Comparison of ENCODE assay signal across 27 cellular contexts in the genomic region with DNA sequence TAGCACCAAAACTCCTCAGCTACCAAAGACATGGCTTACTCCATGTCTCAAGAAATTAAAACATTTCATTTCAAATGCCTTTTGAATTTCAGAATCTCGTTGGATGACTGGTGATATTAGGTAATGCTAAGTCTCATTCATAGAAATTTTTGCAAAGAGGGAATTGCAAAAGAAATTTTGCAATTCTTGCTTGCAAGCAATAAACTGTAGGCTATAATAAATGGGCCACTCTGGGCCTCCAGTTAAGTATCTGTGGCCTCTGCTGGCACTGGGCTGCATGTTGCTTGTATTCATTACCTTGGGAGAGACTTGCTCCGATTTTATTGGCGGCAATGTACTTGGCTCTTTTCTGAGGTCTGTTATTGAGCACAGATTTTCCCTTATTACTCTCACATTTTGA. TPM values are rescaled to one million over a fixed set of nuclear protein-coding genes. Genes with fewer than 3 reads are reported as not detected.
A peak's percentile ranks its signal among the peaks of the same experiment; 100 is the strongest.
DNase-seq lines count a peak whose midpoint lies in the region; ATAC-seq and TF ChIP-seq lines count a peak whose summit lies in the region.
"Had no signal": no experiment of that assay in that cellular context is flagged by ENCODE, and none has a peak within 500 bp of the region (broad histone marks: within the 10 kb centered on the region; RNA-seq: fewer than 3 reads in every experiment).

No MANE protein-coding gene starts in this region.

- ATAC-seq in psoas muscle (no peak), HG02938 (IDR thresholded peaks at IDR 0.05; ENCODE audit: unreplicated experiment) (no peak), HG02623 (IDR thresholded peaks at IDR 0.05; ENCODE audit: unreplicated experiment) (no peak)
- ATAC-seq: activated naive CD4-positive, alpha-beta T cell treated with anti-CD3 and anti-CD28 coated beads, Interleukin-2, amount 50 U/mL, for 72 hours; Panc1 had no signal

- no peaks in the 10 kb centered on the region for H3K36me3 ChIP-seq in psoas muscle (ENCODE audit: insufficient read depth in 1 of 2, low read depth in 1 of 2)
- H3K36me3 ChIP-seq: ascending aorta, left ventricle myocardium inferior, prostate gland, sigmoid colon, tibial artery had no signal

- H3K4me3 ChIP-seq in AG10803 (ENCODE audit: low read length) (no peak overlapping the region), psoas muscle (no peak overlapping the region)
- H3K4me3 ChIP-seq: ascending aorta, left ventricle myocardium inferior, prostate gland, sigmoid colon, tibial artery had no signal

- no peaks in the 10 kb centered on the region for H3K9me3 ChIP-seq in psoas muscle
- H3K9me3 ChIP-seq: ascending aorta, left ventricle myocardium inferior, prostate gland, sigmoid colon, tibial artery had no signal

- intact Hi-C loops in psoas muscle (cut with DNase I) = loop anchor here (10.0 kb wide), 1 partner anchor 261 kb away; no protein-coding TSS in a partner anchor

- DNase-seq in AG10803 (ENCODE audit: low read depth) (peak; percentile 96), GM04503 (ENCODE audit: low read depth) (peak; percentile 81), amniotic epithelial cell (ENCODE audit: low read depth) (peak; percentile 53), psoas muscle (peak; percentile 58 to 82), GM19238 (ENCODE audit: insufficient read length, low spot score) (no peak)
- DNase-seq: ACHN; DMS79 treated with DMSO at 0.1 percent for 48 hours; GF-D8; islet precursor cell; left ventricle myocardium inferior; NCI-H1105 treated with DMSO at 0.1 percent for 48 hours; NCI-H1930; NCI-H226; NCI-H526 treated with DMSO at 0.1 percent for 48 hours; nucleus accumbens; SHP77; sigmoid colon; stimulated activated CD4-positive, alpha-beta T cell treated with anti-CD3 and anti-CD28 coated beads, Interleukin-4, amount 100 ng/mL, for 1 hour; SW 1271 had no signal

- TF ChIP-seq CTCF in AG10803 (conservative IDR thresholded peaks at IDR 0.05; ENCODE audit: low read length) = peak; percentile 19
- no peak for TF ChIP-seq CTCF in psoas muscle (IDR thresholded peaks at IDR 0.05)

- H3K27ac ChIP-seq in psoas muscle = no peak overlapping the region
- H3K27ac ChIP-seq: ascending aorta, C4-2B, left ventricle myocardium inferior, prostate gland, sigmoid colon, tibial artery had no signal

- H3K27me3 ChIP-seq in psoas muscle (ENCODE audit: insufficient read depth in 3 of 3, low read length in 2 of 3) = no peaks in the 10 kb centered on the region
- H3K27me3 ChIP-seq: ascending aorta, sigmoid colon, tibial artery had no signal

- H3K4me1 ChIP-seq in psoas muscle = peaks cover 13% of the 10 kb centered on the region
- H3K4me1 ChIP-seq: prostate gland had no signal

- WGBS in psoas muscle, 3 donors = 67 to 76% (median 73%) methylated on average over 3 of the region's 3 CpGs

RNA-seq across cellular contexts. Expression of gene LCLAT1, which starts 2.8 kb away (rescaled TPM):
- 10 to 100 TPM in 1 of 4 donors, 1 to 10 TPM in 3; 5.5 to 18.8 (median 8.2) TPM for total RNA-seq in psoas muscle
- polyA plus RNA-seq in psoas muscle = 1 to 10 TPM; 4.2 to 6.0 (median 4.4) TPM
